ENCODE assay signal across 7 cellular contexts in genomic region chr11:2643746-2644145, GRCh38.
"Had no signal": no experiment of that assay in that cellular context is flagged by ENCODE, and none has a peak within 500 bp of the region (broad histone marks: within the 10 kb centered on the region; RNA-seq: fewer than 3 reads in every experiment).

No MANE protein-coding gene starts in this region.

- DNase-seq: GM23248, GOT3, H7, KBM-7 had no signal

- ATAC-seq: HCT116 had no signal

- H3K27ac ChIP-seq: GM23248 had no signal

- H3K4me1 ChIP-seq: HAP-1 had no signal

- H3K36me3 ChIP-seq: HAP-1 had no signal

- H3K4me3 ChIP-seq: GM23248, HAP-1 had no signal

- H2AFZ ChIP-seq: GM23248 had no signal

- H3K9ac ChIP-seq: GM23248 had no signal

- FAIRE-seq: HTR-8/SVneo had no signal

- H3K9me3 ChIP-seq: HAP-1 had no signal
